ENCODE assay signal across 26 cellular contexts in the genomic region with DNA sequence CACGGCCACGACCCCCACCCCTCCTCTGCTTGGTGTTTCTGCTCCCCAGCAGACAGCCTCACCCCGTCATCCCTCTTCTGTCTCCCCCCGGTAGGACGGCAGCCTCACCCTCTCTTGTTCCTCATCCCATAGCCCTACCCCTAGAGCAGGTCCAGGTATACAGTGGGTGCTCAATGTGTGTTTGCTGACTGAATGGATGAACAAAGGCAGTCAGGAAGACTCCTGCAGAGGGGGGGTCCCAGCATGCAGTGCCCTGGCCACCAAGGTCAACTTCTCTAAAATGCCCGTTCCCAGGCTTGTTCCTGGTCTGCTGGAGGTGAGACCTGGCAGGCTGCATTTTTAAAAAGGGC.
"Had no signal": no experiment of that assay in that cellular context is flagged by ENCODE, and none has a peak within 500 bp of the region (broad histone marks: within the 10 kb centered on the region; RNA-seq: fewer than 3 reads in every experiment).

No MANE protein-coding gene starts in this region.

- H3K4me3 Mint-ChIP-seq: dendritic cell treated with granulocyte-macrophage colony-stimulating factor and Interleukin-4, amounts not matched to agents 40 ng/mL and 50 ng/mL, for 4 days; effector memory CD8-positive, alpha-beta T cell; endodermal cell; memory B cell had no signal

- H3K9me3 Mint-ChIP-seq: dendritic cell treated with granulocyte-macrophage colony-stimulating factor and Interleukin-4, amounts not matched to agents 40 ng/mL and 50 ng/mL, for 4 days; effector memory CD8-positive, alpha-beta T cell; endodermal cell; memory B cell had no signal

- H3K36me3 ChIP-seq: esophagus squamous epithelium, gastrocnemius medialis, left lung, lower lobe of right lung had no signal

- FAIRE-seq: colon, endometrium, islet of Langerhans, keratinocyte had no signal

- DNase-seq: cortex of kidney; effector CD8-positive, alpha-beta T cell; effector memory CD8-positive, alpha-beta T cell; endodermal cell; erythroblast; esophagus squamous epithelium; foreskin fibroblast; foreskin melanocyte; gastrocnemius medialis; glutamatergic neuron; head of caudate nucleus; heart right ventricle; hippocampal formation; left cardiac atrium; left lung; left ventricle myocardium superior; lower lobe of right lung; midbrain had no signal

- ATAC-seq: effector memory CD8-positive, alpha-beta T cell; esophagus mucosa; gastrocnemius medialis; heart right ventricle; left cardiac atrium; left lung; left ventricle myocardium superior had no signal

- H3K27ac ChIP-seq: epithelial cell of prostate, esophagus squamous epithelium, gastrocnemius medialis, heart right ventricle, left lung, lower lobe of right lung had no signal

- H3K36me3 Mint-ChIP-seq: memory B cell had no signal

- H3K4me1 ChIP-seq: esophagus squamous epithelium, gastrocnemius medialis, heart right ventricle, left lung, lower lobe of right lung had no signal

- H3K27ac Mint-ChIP-seq: dendritic cell treated with granulocyte-macrophage colony-stimulating factor and Interleukin-4, amounts not matched to agents 40 ng/mL and 50 ng/mL, for 4 days; effector memory CD8-positive, alpha-beta T cell; memory B cell had no signal

- H3K9me3 ChIP-seq: esophagus squamous epithelium, gastrocnemius medialis, heart right ventricle, left lung, lower lobe of right lung had no signal

- H3K4me1 Mint-ChIP-seq: endodermal cell, memory B cell had no signal

- H3K4me3 ChIP-seq: esophagus squamous epithelium, gastrocnemius medialis, heart right ventricle, left lung, lower lobe of right lung had no signal
